8 cellular contexts compared by ENCODE assay signal in the genomic region with DNA sequence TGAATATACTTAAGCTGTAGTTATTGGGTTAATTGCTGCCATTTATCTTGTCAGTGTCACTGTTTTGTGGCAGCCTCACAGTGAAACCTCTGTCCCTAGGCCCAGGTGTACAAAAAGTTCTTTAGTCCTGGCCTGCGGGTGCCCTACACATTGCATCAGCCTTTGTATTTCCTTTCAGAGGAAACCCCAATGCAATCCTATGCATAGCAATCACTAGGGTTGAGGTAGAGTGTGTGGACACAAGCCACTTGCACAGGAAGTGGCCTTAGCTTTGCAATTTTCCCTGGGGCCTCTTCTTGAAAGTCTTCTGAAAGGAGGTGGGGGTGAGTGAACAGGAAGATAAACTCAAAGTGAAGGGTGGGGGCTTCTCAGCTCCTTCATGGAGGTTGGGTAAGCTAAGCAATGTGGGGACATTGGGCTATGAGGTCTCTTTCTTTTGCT. TPM values are rescaled to one million over a fixed set of nuclear protein-coding genes. Genes with fewer than 3 reads are reported as not detected.
A peak's percentile ranks its signal among the peaks of the same experiment; 100 is the strongest.
DNase-seq lines count a peak whose midpoint lies in the region; ATAC-seq and TF ChIP-seq lines count a peak whose summit lies in the region.

No MANE protein-coding gene starts in this region.

- H3K27ac ChIP-seq in HL-60 (replicated peaks) = peak overlapping the region; percentile 100

- TF ChIP-seq CTCF in HL-60 (IDR thresholded peaks at IDR 0.05; ENCODE audit: insufficient read depth, low read length) (no peak), progenitor cell of endocrine pancreas (IDR thresholded peaks at IDR 0.05; ENCODE audit: unreplicated experiment) (no peak)

- H3K4me3 Mint-ChIP-seq in central memory CD8-positive, alpha-beta T cell = no peak overlapping the region
- no peak overlapping the region for H3K4me3 Mint-ChIP-seq in progenitor cell of endocrine pancreas (ENCODE audit: low read depth)

- no peak overlapping the region for H3K4me3 ChIP-seq in HL-60 (replicated peaks; ENCODE audit: insufficient read depth, low read length)

- ATAC-seq in GM21423 (IDR thresholded peaks at IDR 0.05; ENCODE audit: unreplicated experiment) (peak; percentile 50), GM19397 (IDR thresholded peaks at IDR 0.05; ENCODE audit: unreplicated experiment) (no peak)
- ATAC-seq in central memory CD8-positive, alpha-beta T cell (replicated peaks; ENCODE audit: extremely low read depth, poor library complexity, severe bottlenecking) = peak; percentile 41

- no peaks in the 10 kb centered on the region for H3K36me3 Mint-ChIP-seq in central memory CD8-positive, alpha-beta T cell (ENCODE audit: insufficient read depth)
- H3K36me3 Mint-ChIP-seq in progenitor cell of endocrine pancreas (ENCODE audit: insufficient read depth) = no peaks in the 10 kb centered on the region

- DNase-seq in GF-D8 (lab: John Stamatoyannopoulos, UW) = peak; percentile 93
- peak; percentile 81 to 98 for DNase-seq in HL-60 (ENCODE audit: low read depth in 1 of 2, low spot score in 1 of 2)
- no peak for DNase-seq in central memory CD8-positive, alpha-beta T cell (ENCODE audit: low spot score in 2 of 2)
- DNase-seq in NCI-H2081 (lab: John Stamatoyannopoulos, UW) = no peak
- no peak for DNase-seq in COLO829 (ENCODE audit: low spot score)
- DNase-seq in progenitor cell of endocrine pancreas (ENCODE audit: low spot score, unreplicated experiment) = no peak

- H3K27me3 Mint-ChIP-seq in central memory CD8-positive, alpha-beta T cell = no peaks in the 10 kb centered on the region
- no peaks in the 10 kb centered on the region for H3K27me3 Mint-ChIP-seq in progenitor cell of endocrine pancreas

- no peaks in the 10 kb centered on the region for H3K27me3 ChIP-seq in HL-60 (ENCODE audit: insufficient read depth, poor library complexity, severe bottlenecking)

- H3K27ac Mint-ChIP-seq in central memory CD8-positive, alpha-beta T cell (ENCODE audit: low read depth) = no peak overlapping the region
- H3K27ac Mint-ChIP-seq in progenitor cell of endocrine pancreas = no peak overlapping the region

- H3K9me3 Mint-ChIP-seq in central memory CD8-positive, alpha-beta T cell = no peaks in the 10 kb centered on the region
- H3K9me3 Mint-ChIP-seq in progenitor cell of endocrine pancreas (ENCODE audit: low read depth) = peaks cover 12% of the 10 kb centered on the region

- peaks cover 38% of the 10 kb centered on the region for H3K4me1 Mint-ChIP-seq in central memory CD8-positive, alpha-beta T cell
- H3K4me1 Mint-ChIP-seq in progenitor cell of endocrine pancreas (ENCODE audit: low read depth) = peaks cover under 1% of the 10 kb centered on the region

RNA-seq across cellular contexts. Expression of gene VSIG4, which starts 27.8 kb away (rescaled TPM):
- total RNA-seq in progenitor cell of endocrine pancreas = not detected in 2 replicates

Comparison
In these comparisons a context has a peak if more than half of its experiments do, and no peak if none do; other contexts are left out.
1. DNase-seq: peak in GF-D8 (single experiment) and HL-60 (2 of 2); none in central memory CD8-positive, alpha-beta T cell (0 of 2), NCI-H2081 (0 of 2), COLO829 (single experiment) and progenitor cell of endocrine pancreas (single experiment).